Comparison of ENCODE assay signal across 10 cellular contexts in the genomic region with DNA sequence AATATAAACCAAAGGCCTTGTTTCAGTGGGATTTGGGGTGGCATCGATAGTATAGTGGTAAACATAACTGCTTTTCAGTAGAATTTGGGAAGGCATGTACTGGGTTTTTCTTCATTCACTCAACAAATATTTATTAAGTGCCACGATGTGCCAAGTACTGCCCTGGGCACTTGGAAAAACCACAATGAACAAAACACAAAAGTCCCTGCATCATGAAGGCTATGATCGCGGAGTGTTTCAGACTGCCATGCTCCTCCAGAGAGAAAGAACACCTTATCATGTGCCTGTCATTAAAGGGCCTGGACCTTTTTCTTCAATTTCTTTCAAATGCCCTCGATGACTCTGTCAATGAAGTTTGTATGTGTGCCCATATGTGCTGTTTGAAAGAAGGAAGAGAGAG. TPM values are rescaled to one million over a fixed set of nuclear protein-coding genes. Genes with fewer than 3 reads are reported as not detected.
DNase-seq lines count a peak whose midpoint lies in the region; ATAC-seq, FAIRE-seq and TF ChIP-seq lines count a peak whose summit lies in the region.
"Had no signal": no experiment of that assay in that cellular context is flagged by ENCODE, and none has a peak within 500 bp of the region (broad histone marks: within the 10 kb centered on the region; RNA-seq: fewer than 3 reads in every experiment).

No MANE protein-coding gene starts in this region.

- H3K27me3 Mint-ChIP-seq in activated CD8-positive, alpha-beta memory T cell treated with anti-CD3 and anti-CD28 coated beads, Interleukin-2, amount 10 ng/mL, durations not matched to agents 7 days and 5 days, result no peaks in the 10 kb centered on the region
- H3K27me3 Mint-ChIP-seq in T-cell (no peaks in the 10 kb centered on the region), WTC11 (ENCODE audit: low read depth) (no peaks in the 10 kb centered on the region)
- H3K27me3 Mint-ChIP-seq in stimulated activated naive CD8-positive, alpha-beta T cell treated with anti-CD3 and anti-CD28 coated beads, Interleukin-15, amount 100 ng/mL, for 72 hours, result no peaks in the 10 kb centered on the region

- no peak for DNase-seq in activated CD8-positive, alpha-beta memory T cell treated with anti-CD3 and anti-CD28 coated beads, Interleukin-2, amount 10 ng/mL, durations not matched to agents 7 days and 5 days
- DNase-seq in activated CD8-positive, alpha-beta memory T cell treated with anti-CD3 and anti-CD28 coated beads, Interleukin-2, amount 50 U/mL, for 48 hours, result no peak
- DNase-seq in T-cell (no peak), omental fat pad (ENCODE audit: low spot score) (no peak), WTC11 (ENCODE audit: low spot score) (no peak), H54 (ENCODE audit: insufficient read length, low spot score) (no peak)
- DNase-seq in effector memory CD4-positive, alpha-beta T cell, result no peak
- no peak for DNase-seq in stimulated activated naive CD8-positive, alpha-beta T cell treated with anti-CD3 and anti-CD28 coated beads, Interleukin-15, amount 100 ng/mL, for 72 hours

- no peaks in the 10 kb centered on the region for H3K36me3 ChIP-seq in effector memory CD4-positive, alpha-beta T cell (ENCODE audit: control insufficient read depth, insufficient read depth, low read length)
- H3K36me3 ChIP-seq: right atrium auricular region, thoracic aorta had no signal

- TF ChIP-seq CTCF in omental fat pad (IDR thresholded peaks at IDR 0.05), result no peak
- TF ChIP-seq CTCF in WTC11 (IDR thresholded peaks at IDR 0.05), result no peak

- H3K27me3 ChIP-seq in effector memory CD4-positive, alpha-beta T cell (replicated peaks; ENCODE audit: control insufficient read depth, insufficient read depth, low read length, poor library complexity, severe bottlenecking), result no peaks in the 10 kb centered on the region
- H3K27me3 ChIP-seq: right atrium auricular region had no signal

- no peak for ATAC-seq in activated CD8-positive, alpha-beta memory T cell treated with anti-CD3 and anti-CD28 coated beads, Interleukin-2, amount 10 ng/mL, durations not matched to agents 7 days and 5 days
- ATAC-seq in T-cell (replicated peaks in 1 of 4), result no peak
- peak; percentile 24 for ATAC-seq in stimulated activated naive CD8-positive, alpha-beta T cell treated with anti-CD3 and anti-CD28 coated beads, Interleukin-15, amount 100 ng/mL, for 72 hours
- ATAC-seq in omental fat pad (ENCODE audit: low FRiP score), result no peak
- ATAC-seq in WTC11, result no peak

- H3K9me3 Mint-ChIP-seq in activated CD8-positive, alpha-beta memory T cell treated with anti-CD3 and anti-CD28 coated beads, Interleukin-2, amount 10 ng/mL, durations not matched to agents 7 days and 5 days (ENCODE audit: low read depth), result no peaks in the 10 kb centered on the region
- H3K9me3 Mint-ChIP-seq in T-cell (no peaks in the 10 kb centered on the region), WTC11 (no peaks in the 10 kb centered on the region)
- H3K9me3 Mint-ChIP-seq in stimulated activated naive CD8-positive, alpha-beta T cell treated with anti-CD3 and anti-CD28 coated beads, Interleukin-15, amount 100 ng/mL, for 72 hours, result no peaks in the 10 kb centered on the region

- peak overlapping the region; percentile 96 for H3K4me3 Mint-ChIP-seq in activated CD8-positive, alpha-beta memory T cell treated with anti-CD3 and anti-CD28 coated beads, Interleukin-2, amount 10 ng/mL, durations not matched to agents 7 days and 5 days
- peak overlapping the region; percentile 9 to 96 (median 91) for H3K4me3 Mint-ChIP-seq in T-cell
- H3K4me3 Mint-ChIP-seq in stimulated activated naive CD8-positive, alpha-beta T cell treated with anti-CD3 and anti-CD28 coated beads, Interleukin-15, amount 100 ng/mL, for 72 hours, result peak overlapping the region; percentile 97 to 99
- H3K4me3 Mint-ChIP-seq in WTC11, result no peak overlapping the region

- no peak overlapping the region for H3K4me3 ChIP-seq in effector memory CD4-positive, alpha-beta T cell (ENCODE audit: insufficient read depth, low read depth, low read length, poor library complexity, severe bottlenecking)
- H3K4me3 ChIP-seq: right atrium auricular region, thoracic aorta had no signal

- peaks cover 26% of the 10 kb centered on the region for H3K4me1 ChIP-seq in effector memory CD4-positive, alpha-beta T cell (ENCODE audit: control insufficient read depth, insufficient read depth, low read length, poor library complexity, severe bottlenecking)

- CTCF ChIA-PET in activated CD8-positive, alpha-beta memory T cell treated with anti-CD3 and anti-CD28 coated beads, Interleukin-2, amount 10 ng/mL, durations not matched to agents 7 days and 5 days (lab: Charles Lee), result interaction anchor here (1.4 to 2.5 kb wide), 4 partner anchors 14 to 60 kb away, joined by 4 to 10 read pairs (median 6); no protein-coding TSS in a partner anchor
- CTCF ChIA-PET in T-cell (lab: Charles Lee) (interaction anchor here in 1 of 2 donors (0.8 to 5.1 kb wide), 6 partner anchors 13 to 640 kb away, joined by 3 to 37 read pairs (median 4); a partner anchor contains a TSS), WTC11 (lab: Charles Lee) (no interaction called here)

- H3K9me3 ChIP-seq in effector memory CD4-positive, alpha-beta T cell (ENCODE audit: control insufficient read depth, low read length), result no peaks in the 10 kb centered on the region
- H3K9me3 ChIP-seq: right atrium auricular region, thoracic aorta had no signal

- H3K4me1 Mint-ChIP-seq in activated CD8-positive, alpha-beta memory T cell treated with anti-CD3 and anti-CD28 coated beads, Interleukin-2, amount 10 ng/mL, durations not matched to agents 7 days and 5 days, result peaks cover 54% of the 10 kb centered on the region
- H3K4me1 Mint-ChIP-seq in T-cell (peaks cover 66 to 73% (median 71%) of the 10 kb centered on the region in 3 donors), WTC11 (peaks cover 40% of the 10 kb centered on the region)
- H3K4me1 Mint-ChIP-seq in stimulated activated naive CD8-positive, alpha-beta T cell treated with anti-CD3 and anti-CD28 coated beads, Interleukin-15, amount 100 ng/mL, for 72 hours, result peaks cover 57% of the 10 kb centered on the region

- H3K27ac Mint-ChIP-seq in activated CD8-positive, alpha-beta memory T cell treated with anti-CD3 and anti-CD28 coated beads, Interleukin-2, amount 10 ng/mL, durations not matched to agents 7 days and 5 days, result peak overlapping the region; percentile 96
- peak overlapping the region; percentile 98 for H3K27ac Mint-ChIP-seq in T-cell
- peak overlapping the region; percentile 28 to 81 for H3K27ac Mint-ChIP-seq in stimulated activated naive CD8-positive, alpha-beta T cell treated with anti-CD3 and anti-CD28 coated beads, Interleukin-15, amount 100 ng/mL, for 72 hours
- no peak overlapping the region; the same call in 1 of the 2 replicates for H3K27ac Mint-ChIP-seq in WTC11

- TF ChIP-seq POLR2A in H54 (IDR thresholded peaks at IDR 0.05; ENCODE audit: low read depth, low read length), result no peak

- peak overlapping the region; percentile 74 for H3K27ac ChIP-seq in effector memory CD4-positive, alpha-beta T cell (ENCODE audit: insufficient read depth, low read length, poor library complexity, severe bottlenecking)
- H3K27ac ChIP-seq: thoracic aorta had no signal

- POLR2A ChIA-PET in T-cell (lab: Charles Lee), result interaction anchor here in 1 of 2 donors (0.7 to 1.0 kb wide), 2 partner anchors 13 to 28 kb away, joined by 3 to 5 read pairs; no protein-coding TSS in a partner anchor
- POLR2A ChIA-PET in WTC11 (lab: Charles Lee), result no interaction called here

- FAIRE-seq in H54 (lab: Jason Lieb, UNC), result no peak

- peaks cover 15% of the 10 kb centered on the region for H3K36me3 Mint-ChIP-seq in activated CD8-positive, alpha-beta memory T cell treated with anti-CD3 and anti-CD28 coated beads, Interleukin-2, amount 10 ng/mL, durations not matched to agents 7 days and 5 days
- H3K36me3 Mint-ChIP-seq in T-cell (peaks cover 11% of the 10 kb centered on the region), WTC11 (no peaks in the 10 kb centered on the region)

TF ChIP-seq in WTC11, 78 proteins besides CTCF, POLR2A, EP300 and RAD21 (continues in another document):
- TF ChIP-seq, protein P1, sequence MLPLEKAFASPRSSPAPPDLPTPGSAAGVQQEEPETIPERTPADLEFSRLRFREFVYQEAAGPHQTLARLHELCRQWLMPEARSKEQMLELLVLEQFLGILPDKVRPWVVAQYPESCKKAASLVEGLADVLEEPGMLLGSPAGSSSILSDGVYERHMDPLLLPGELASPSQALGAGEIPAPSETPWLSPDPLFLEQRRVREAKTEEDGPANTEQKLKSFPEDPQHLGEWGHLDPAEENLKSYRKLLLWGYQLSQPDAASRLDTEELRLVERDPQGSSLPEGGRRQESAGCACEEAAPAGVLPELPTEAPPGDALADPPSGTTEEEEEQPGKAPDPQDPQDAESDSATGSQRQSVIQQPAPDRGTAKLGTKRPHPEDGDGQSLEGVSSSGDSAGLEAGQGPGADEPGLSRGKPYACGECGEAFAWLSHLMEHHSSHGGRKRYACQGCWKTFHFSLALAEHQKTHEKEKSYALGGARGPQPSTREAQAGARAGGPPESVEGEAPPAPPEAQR (CRISPR knock-in tag; IDR thresholded peaks at IDR 0.05), result no peak
- TF ChIP-seq, protein P2, sequence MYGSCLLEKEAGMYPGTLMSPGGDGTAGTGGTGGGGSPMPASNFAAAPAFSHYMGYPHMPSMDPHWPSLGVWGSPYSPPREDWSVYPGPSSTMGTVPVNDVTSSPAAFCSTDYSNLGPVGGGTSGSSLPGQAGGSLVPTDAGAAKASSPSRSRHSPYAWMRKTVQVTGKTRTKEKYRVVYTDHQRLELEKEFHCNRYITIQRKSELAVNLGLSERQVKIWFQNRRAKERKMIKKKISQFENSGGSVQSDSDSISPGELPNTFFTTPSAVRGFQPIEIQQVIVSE (CRISPR knock-in tag; IDR thresholded peaks at IDR 0.05; ENCODE audit: borderline replicate concordance), result no peak
- TF ChIP-seq GABPB1 (CRISPR knock-in tag; IDR thresholded peaks at IDR 0.05) (no peak), ZNF219 (CRISPR knock-in tag; IDR thresholded peaks at IDR 0.05; ENCODE audit: borderline replicate concordance) (no peak), ATF1 (CRISPR knock-in tag; IDR thresholded peaks at IDR 0.05) (no peak), ZNF232 (CRISPR knock-in tag; IDR thresholded peaks at IDR 0.05) (no peak), RELA (CRISPR knock-in tag; IDR thresholded peaks at IDR 0.05; ENCODE audit: borderline replicate concordance) (no peak), SMAD4 (CRISPR knock-in tag; IDR thresholded peaks at IDR 0.05) (no peak)

RNA-seq across cellular contexts. Expression of a gene that starts 59.2 kb away (rescaled TPM):
- total RNA-seq in activated CD8-positive, alpha-beta memory T cell treated with anti-CD3 and anti-CD28 coated beads, Interleukin-2, amount 10 ng/mL, durations not matched to agents 7 days and 5 days, result 10 to 100 TPM; 32.9 to 39.6 TPM
- total RNA-seq in T-cell, result 100 to 1,000 TPM in 1 of 5 donors, 10 to 100 TPM in 4; 49.7 to 101 (median 53.5) TPM
- 10 to 100 TPM in 3 of 4 donors, 1 to 10 TPM in 1; 9.7 to 22.6 (median 14.4) TPM for total RNA-seq in omental fat pad
- total RNA-seq in WTC11 (2021), result 19.6 to 32.5 TPM (median 21.8 TPM) in 3 replicates
